18 cellular contexts compared by ENCODE assay signal in the genomic region with DNA sequence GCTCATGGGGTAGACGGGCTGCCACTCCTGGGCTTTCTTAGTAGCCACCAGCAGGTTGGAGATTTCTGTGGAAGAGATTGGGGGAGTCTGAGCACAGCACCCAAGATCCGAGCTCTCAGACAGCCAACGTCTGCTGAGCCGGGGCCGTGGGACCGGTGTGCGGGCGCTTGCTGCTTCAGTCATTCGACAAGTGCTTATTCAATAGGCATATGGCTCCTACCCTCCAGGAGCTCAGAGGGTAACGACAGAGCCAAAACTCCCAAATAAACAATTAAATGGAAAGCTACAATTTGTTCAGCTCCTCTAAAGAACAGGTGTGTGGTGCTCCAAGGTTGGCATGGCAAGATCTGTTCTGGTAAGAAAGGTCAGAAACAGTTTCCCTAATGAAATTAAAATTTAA.
DNase-seq lines count a peak whose midpoint lies in the region; ATAC-seq, FAIRE-seq and TF ChIP-seq lines count a peak whose summit lies in the region.
"Had no signal": no experiment of that assay in that cellular context is flagged by ENCODE, and none has a peak within 500 bp of the region (broad histone marks: within the 10 kb centered on the region; RNA-seq: fewer than 3 reads in every experiment).

No MANE protein-coding gene starts in this region.

- no peaks in the 10 kb centered on the region for H3K9me3 Mint-ChIP-seq in activated CD4-positive, alpha-beta T cell treated with anti-CD3 and anti-CD28 coated beads for 36 hours (ENCODE audit: low read depth)
- no peaks in the 10 kb centered on the region for H3K9me3 Mint-ChIP-seq in activated naive CD8-positive, alpha-beta T cell treated with anti-CD3 and anti-CD28 coated beads, Interleukin-2, amount 50 U/mL, for 24 hours
- H3K9me3 Mint-ChIP-seq: CD14-positive monocyte had no signal

- no peak overlapping the region for H3K4me3 Mint-ChIP-seq in activated CD4-positive, alpha-beta T cell treated with anti-CD3 and anti-CD28 coated beads for 36 hours
- no peak overlapping the region for H3K4me3 Mint-ChIP-seq in activated naive CD8-positive, alpha-beta T cell treated with anti-CD3 and anti-CD28 coated beads, Interleukin-2, amount 50 U/mL, for 24 hours
- H3K4me3 Mint-ChIP-seq: CD14-positive monocyte had no signal

- no peaks in the 10 kb centered on the region for H3K27me3 Mint-ChIP-seq in activated CD4-positive, alpha-beta T cell treated with anti-CD3 and anti-CD28 coated beads for 36 hours
- H3K27me3 Mint-ChIP-seq in activated naive CD8-positive, alpha-beta T cell treated with anti-CD3 and anti-CD28 coated beads, Interleukin-2, amount 50 U/mL, for 24 hours: no peaks in the 10 kb centered on the region

- ATAC-seq in activated CD4-positive, alpha-beta T cell treated with anti-CD3 and anti-CD28 coated beads for 36 hours: no peak
- no peak for ATAC-seq in activated naive CD8-positive, alpha-beta T cell treated with anti-CD3 and anti-CD28 coated beads, Interleukin-2, amount 50 U/mL, for 24 hours
- no peak for ATAC-seq in left cardiac atrium

- FAIRE-seq in GM12892 (lab: Jason Lieb, UNC): no peak
- FAIRE-seq: G401.6 had no signal

- H3K4me1 Mint-ChIP-seq in activated CD4-positive, alpha-beta T cell treated with anti-CD3 and anti-CD28 coated beads for 36 hours: no peaks in the 10 kb centered on the region
- H3K4me1 Mint-ChIP-seq in activated naive CD8-positive, alpha-beta T cell treated with anti-CD3 and anti-CD28 coated beads, Interleukin-2, amount 50 U/mL, for 24 hours: no peaks in the 10 kb centered on the region

- peaks cover 43% of the 10 kb centered on the region for H3K36me3 Mint-ChIP-seq in activated CD4-positive, alpha-beta T cell treated with anti-CD3 and anti-CD28 coated beads for 36 hours (ENCODE audit: low read depth)
- peaks cover 19% of the 10 kb centered on the region for H3K36me3 Mint-ChIP-seq in activated naive CD8-positive, alpha-beta T cell treated with anti-CD3 and anti-CD28 coated beads, Interleukin-2, amount 50 U/mL, for 24 hours (ENCODE audit: low read depth)

- CTCF ChIA-PET in activated CD4-positive, alpha-beta T cell treated with anti-CD3 and anti-CD28 coated beads for 36 hours (lab: Charles Lee): no interaction called here

- peak overlapping the region; percentile 37 for H3K27ac Mint-ChIP-seq in activated CD4-positive, alpha-beta T cell treated with anti-CD3 and anti-CD28 coated beads for 36 hours
- H3K27ac Mint-ChIP-seq in activated naive CD8-positive, alpha-beta T cell treated with anti-CD3 and anti-CD28 coated beads, Interleukin-2, amount 50 U/mL, for 24 hours: peak overlapping the region; percentile 64

- POLR2A ChIA-PET in activated CD4-positive, alpha-beta T cell treated with anti-CD3 and anti-CD28 coated beads for 36 hours (lab: Charles Lee): no interaction called here

- TF ChIP-seq POLR2A in GM12892 (IDR thresholded peaks at IDR 0.05; ENCODE audit: low read depth, low read length): no peak

- intact Hi-C loops in activated CD4-positive, alpha-beta T cell treated with anti-CD3 and anti-CD28 coated beads for 36 hours (cut with DNase I, micrococcal nuclease): no loop called here
- intact Hi-C loops in left cardiac atrium (cut with DNase I): no loop called here

- no peak for DNase-seq in activated CD4-positive, alpha-beta T cell treated with anti-CD3 and anti-CD28 coated beads for 36 hours
- DNase-seq in activated CD4-positive, alpha-beta T cell treated with anti-CD3 and anti-CD28 coated beads for 48 hours: no peak
- peak; percentile 52 for DNase-seq in NCI-H1694 treated with DMSO at 0.1 percent for 48 hours (lab: John Stamatoyannopoulos, UW)
- no peak for DNase-seq in activated naive CD8-positive, alpha-beta T cell treated with anti-CD3 and anti-CD28 coated beads, Interleukin-2, amount 50 U/mL, for 24 hours
- DNase-seq in islet precursor cell: peak; percentile 26
- no peak for DNase-seq in GM12892 (ENCODE audit: insufficient read length)
- DNase-seq in left cardiac atrium: no peak
- DNase-seq in pons (ENCODE audit: low spot score): no peak
- DNase-seq: 8988T, COR-L47, DMS 273 treated with DMSO at 0.1 percent for 48 hours, DND-41, MV-4-11, NCI-H187 treated with DMSO at 0.1 percent for 48 hours, NCI-H526, Peyer's patch had no signal

Comparison
In these comparisons a context has a peak if more than half of its experiments do, and no peak if none do; other contexts are left out.
1. DNase-seq: peak in NCI-H1694 treated with DMSO at 0.1 percent for 48 hours (single experiment) and islet precursor cell (single experiment); none in activated CD4-positive, alpha-beta T cell treated with anti-CD3 and anti-CD28 coated beads for 36 hours (single experiment), activated CD4-positive, alpha-beta T cell treated with anti-CD3 and anti-CD28 coated beads for 48 hours (single experiment), activated naive CD8-positive, alpha-beta T cell treated with anti-CD3 and anti-CD28 coated beads, Interleukin-2, amount 50 U/mL, for 24 hours (single experiment), GM12892 (single experiment), left cardiac atrium (single experiment) and pons (single experiment).